In the genomic region with DNA sequence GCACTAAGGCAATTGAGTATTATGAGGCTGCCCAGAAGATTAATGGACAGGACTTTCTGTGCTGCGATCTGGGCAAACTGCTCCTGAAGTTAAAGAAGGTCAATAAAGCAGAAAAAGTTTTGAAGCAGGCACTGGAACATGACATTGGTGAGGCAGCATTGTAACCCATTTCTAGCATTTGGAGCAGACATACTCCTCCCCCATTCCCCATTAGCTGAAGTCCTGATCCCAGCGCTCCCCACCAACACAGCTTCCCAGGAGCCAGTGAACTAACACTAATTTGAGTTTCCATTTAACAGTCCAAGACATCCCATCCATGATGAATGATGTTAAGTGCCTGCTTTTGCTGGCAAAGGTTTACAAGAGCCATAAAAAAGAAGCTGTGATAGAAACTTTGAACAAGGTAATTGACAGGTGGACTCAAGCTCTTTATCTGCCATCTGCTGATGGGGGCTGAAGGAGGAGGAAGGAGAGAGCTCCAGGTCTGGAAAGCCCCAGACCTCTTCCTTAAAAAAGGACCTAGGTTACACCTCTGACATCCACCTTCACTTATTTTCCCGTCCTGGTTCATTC, we compare ENCODE assay signal across 28 cellular contexts. TPM values are rescaled to one million over a fixed set of nuclear protein-coding genes. Genes with fewer than 3 reads are reported as not detected.
DNase-seq lines count a peak whose midpoint lies in the region; ATAC-seq and TF ChIP-seq lines count a peak whose summit lies in the region.
"Had no signal": no experiment of that assay in that cellular context is flagged by ENCODE, and none has a peak within 500 bp of the region (broad histone marks: within the 10 kb centered on the region; RNA-seq: fewer than 3 reads in every experiment).

No MANE protein-coding gene starts in this region.

- peaks cover 9% of the 10 kb centered on the region for H3K4me1 Mint-ChIP-seq in MCF 10A (ENCODE audit: insufficient read depth, unreplicated experiment)
- peaks cover 52% of the 10 kb centered on the region for H3K4me1 Mint-ChIP-seq in mesothelial cell of epicardium
- H3K4me1 Mint-ChIP-seq in activated T-helper 1 cell treated with anti-CD3 and anti-CD28 coated beads, Interleukin-12 subunit alpha, Interleukin-12 subunit beta, Interleukin-2, Interleukin-4 antibody, amounts not matched to agents 30 ng/mL and 10 ng/mL and 1 ng/mL, durations not matched to agents 14 hours and 24 hours and 36 hours (ENCODE audit: low read depth): peaks cover 28% of the 10 kb centered on the region

- no peaks in the 10 kb centered on the region for H3K36me3 ChIP-seq in breast epithelium
- peaks cover 0 to 6% (median 0%) of the 10 kb centered on the region in 4 donors for H3K36me3 ChIP-seq in upper lobe of left lung
- H3K36me3 ChIP-seq in A673 (ENCODE audit: insufficient read depth, low read length, poor library complexity, severe bottlenecking): no peaks in the 10 kb centered on the region
- H3K36me3 ChIP-seq: cardiac muscle cell, colonic mucosa, gastrocnemius medialis, lower lobe of right lung had no signal

- CTCF ChIA-PET in MCF 10A (lab: Yijun Ruan, JAX) (interaction anchor here (0.9 to 9.5 kb wide), 3 partner anchors 26 to 159 kb away, joined by 3 to 187 read pairs (median 3); no protein-coding TSS in a partner anchor), A673 (lab: Charles Lee) (no interaction called here)

- no peak for TF ChIP-seq POLR2A in breast epithelium (IDR thresholded peaks at IDR 0.05)
- TF ChIP-seq POLR2A in upper lobe of left lung (IDR thresholded peaks at IDR 0.05): peak in 1 of 4 donors; percentile 4

- POLR2A ChIA-PET in MCF 10A (lab: Yijun Ruan, JAX): interaction anchor here (0.6 to 1.2 kb wide), 3 partner anchors 10 to 136 kb away, joined by 3 to 4 read pairs (median 4); a partner anchor contains a TSS
- POLR2A ChIA-PET in A673 (lab: Charles Lee; ENCODE audit: low non-redundant PET): no interaction called here

- H3K27me3 ChIP-seq in breast epithelium (no peaks in the 10 kb centered on the region), upper lobe of left lung (no peaks in the 10 kb centered on the region), A673 (replicated peaks; ENCODE audit: insufficient read depth, low read depth, low read length, poor library complexity) (no peaks in the 10 kb centered on the region)
- H3K27me3 ChIP-seq: cardiac muscle cell, colonic mucosa, gastrocnemius medialis had no signal

- peaks cover 0 to 11% of the 10 kb centered on the region in 2 donors for H3K4me1 ChIP-seq in breast epithelium
- peaks cover 52 to 75% (median 57%) of the 10 kb centered on the region in 4 donors for H3K4me1 ChIP-seq in upper lobe of left lung
- no peaks in the 10 kb centered on the region for H3K4me1 ChIP-seq in A673 (ENCODE audit: insufficient read depth, low read length, poor library complexity, severe bottlenecking)
- H3K4me1 ChIP-seq: gastrocnemius medialis had no signal

- H3K36me3 Mint-ChIP-seq in MCF 10A (ENCODE audit: insufficient read depth, unreplicated experiment): no peaks in the 10 kb centered on the region
- no peaks in the 10 kb centered on the region for H3K36me3 Mint-ChIP-seq in mesothelial cell of epicardium
- peaks cover 1% of the 10 kb centered on the region for H3K36me3 Mint-ChIP-seq in activated T-helper 1 cell treated with anti-CD3 and anti-CD28 coated beads, Interleukin-12 subunit alpha, Interleukin-12 subunit beta, Interleukin-2, Interleukin-4 antibody, amounts not matched to agents 30 ng/mL and 10 ng/mL and 1 ng/mL, durations not matched to agents 14 hours and 24 hours and 36 hours (ENCODE audit: low read depth)
- H3K36me3 Mint-ChIP-seq: activated naive CD8-positive, alpha-beta T cell; natural killer cell treated with Interleukin-12 subunit alpha and Interleukin-12 subunit beta and Interleukin-15 and Interleukin-18, amount 100 ng/mL, for 72 hours had no signal

- H3K4me3 Mint-ChIP-seq in MCF 10A (ENCODE audit: unreplicated experiment) (no peak overlapping the region), mesothelial cell of epicardium (no peak overlapping the region)
- H3K4me3 Mint-ChIP-seq in activated T-helper 1 cell treated with anti-CD3 and anti-CD28 coated beads, Interleukin-12 subunit alpha, Interleukin-12 subunit beta, Interleukin-2, Interleukin-4 antibody, amounts not matched to agents 30 ng/mL and 10 ng/mL and 1 ng/mL, durations not matched to agents 14 hours and 24 hours and 36 hours: no peak overlapping the region
- H3K4me3 Mint-ChIP-seq: activated CD4-positive, alpha-beta T cell treated with anti-CD3 and anti-CD28 coated beads for 36 hours; activated naive CD8-positive, alpha-beta T cell; natural killer cell treated with Interleukin-12 subunit alpha and Interleukin-12 subunit beta and Interleukin-15 and Interleukin-18, amount 100 ng/mL, for 72 hours had no signal

- WGBS in upper lobe of left lung, 2 donors: 69 to 75% methylated on average over 3 of the region's 3 CpGs

- intact Hi-C loops in breast epithelium (cut with DNase I; ENCODE audit: low total_unique reads): no loop called here
- intact Hi-C loops in MCF 10A (cut with micrococcal nuclease): no loop called here
- intact Hi-C loops in activated T-helper 1 cell treated with anti-CD3 and anti-CD28 coated beads, Interleukin-12 subunit alpha, Interleukin-12 subunit beta, Interleukin-2, Interleukin-4 antibody, amounts not matched to agents 30 ng/mL and 10 ng/mL and 1 ng/mL, durations not matched to agents 14 hours and 24 hours and 36 hours (cut with micrococcal nuclease): no loop called here
- intact Hi-C loops in A673 (cut with micrococcal nuclease; ENCODE audit: unreplicated experiment): no loop called here

- no peak overlapping the region for H3K27ac Mint-ChIP-seq in MCF 10A (ENCODE audit: low read depth, unreplicated experiment)
- H3K27ac Mint-ChIP-seq in mesothelial cell of epicardium: peak overlapping the region; percentile 39
- no peak overlapping the region for H3K27ac Mint-ChIP-seq in activated T-helper 1 cell treated with anti-CD3 and anti-CD28 coated beads, Interleukin-12 subunit alpha, Interleukin-12 subunit beta, Interleukin-2, Interleukin-4 antibody, amounts not matched to agents 30 ng/mL and 10 ng/mL and 1 ng/mL, durations not matched to agents 14 hours and 24 hours and 36 hours
- H3K27ac Mint-ChIP-seq: activated CD4-positive, alpha-beta T cell treated with anti-CD3 and anti-CD28 coated beads for 36 hours; activated naive CD8-positive, alpha-beta T cell; natural killer cell treated with Interleukin-12 subunit alpha and Interleukin-12 subunit beta and Interleukin-15 and Interleukin-18, amount 100 ng/mL, for 72 hours had no signal

- DNase-seq in breast epithelium (ENCODE audit: low spot score in 2 of 2): no peak
- DNase-seq in MCF 10A (ENCODE audit: unreplicated experiment): no peak
- peak; percentile 65 for DNase-seq in NCI-H82 (lab: John Stamatoyannopoulos, UW)
- DNase-seq in mesothelial cell of epicardium (ENCODE audit: low spot score in 2 of 2, unreplicated experiment in 2 of 2): no peak
- DNase-seq in upper lobe of left lung: no peak
- no peak for DNase-seq in activated T-helper 1 cell treated with anti-CD3 and anti-CD28 coated beads, Interleukin-12 subunit alpha, Interleukin-12 subunit beta, Interleukin-2, Interleukin-4 antibody, amounts not matched to agents 30 ng/mL and 10 ng/mL and 1 ng/mL, durations not matched to agents 14 hours and 24 hours and 36 hours (ENCODE audit: low spot score)
- no peak for DNase-seq in A673 (ENCODE audit: low spot score)
- DNase-seq: activated CD4-positive, alpha-beta T cell treated with anti-CD3 and anti-CD28 coated beads for 36 hours; activated effector memory CD4-positive, alpha-beta T cell treated with anti-CD3 and anti-CD28 coated beads, Interleukin-2, amount 50 U/mL, for 16 hours; anterior cingulate cortex; colonic mucosa; effector CD4-positive, alpha-beta T cell; gastrocnemius medialis; HCEC 1CT; lower lobe of right lung; NCI-H1092 treated with DMSO at 0.1 percent for 48 hours; NCI-H187; NK-92 treated with Interleukin-12 subunit alpha and Interleukin-12 subunit beta, amount 100 ng/mL, for 24 hours; retina; SK-N-SH; stimulated activated naive CD4-positive, alpha-beta T cell treated with Interleukin-2 at 50 U/mL for 16 hours; T-helper 2 cell had no signal

- TF ChIP-seq EP300 in upper lobe of left lung (IDR thresholded peaks at IDR 0.05): no peak

- no peak for TF ChIP-seq CTCF in breast epithelium (IDR thresholded peaks at IDR 0.05)
- TF ChIP-seq CTCF in MCF 10A (IDR thresholded peaks at IDR 0.05; ENCODE audit: unreplicated experiment): no peak
- no peak for TF ChIP-seq CTCF in mesothelial cell of epicardium (IDR thresholded peaks at IDR 0.05; ENCODE audit: unreplicated experiment)
- TF ChIP-seq CTCF in upper lobe of left lung (IDR thresholded peaks at IDR 0.05): no peak
- no peak for TF ChIP-seq CTCF in A673 (conservative IDR thresholded peaks at IDR 0.05; ENCODE audit: low read depth, low read length)

- no peak for ATAC-seq in upper lobe of left lung (ENCODE audit: low FRiP score in 2 of 2)
- no peak for ATAC-seq in HG03342 (IDR thresholded peaks at IDR 0.05; ENCODE audit: unreplicated experiment)
- ATAC-seq: activated CD4-positive, alpha-beta T cell treated with anti-CD3 and anti-CD28 coated beads for 36 hours; gastrocnemius medialis; GM12878; lower lobe of right lung; natural killer cell treated with Interleukin-12 subunit alpha and Interleukin-12 subunit beta and Interleukin-15 and Interleukin-18, amount 100 ng/mL, for 72 hours had no signal

- no peaks in the 10 kb centered on the region for H3K27me3 Mint-ChIP-seq in MCF 10A (ENCODE audit: insufficient read depth, unreplicated experiment)
- no peaks in the 10 kb centered on the region for H3K27me3 Mint-ChIP-seq in mesothelial cell of epicardium (ENCODE audit: low read depth)
- no peaks in the 10 kb centered on the region for H3K27me3 Mint-ChIP-seq in activated T-helper 1 cell treated with anti-CD3 and anti-CD28 coated beads, Interleukin-12 subunit alpha, Interleukin-12 subunit beta, Interleukin-2, Interleukin-4 antibody, amounts not matched to agents 30 ng/mL and 10 ng/mL and 1 ng/mL, durations not matched to agents 14 hours and 24 hours and 36 hours (ENCODE audit: insufficient read depth)
- H3K27me3 Mint-ChIP-seq: activated CD4-positive, alpha-beta T cell treated with anti-CD3 and anti-CD28 coated beads for 36 hours; activated naive CD8-positive, alpha-beta T cell; natural killer cell treated with Interleukin-12 subunit alpha and Interleukin-12 subunit beta and Interleukin-15 and Interleukin-18, amount 100 ng/mL, for 72 hours had no signal

- no peaks in the 10 kb centered on the region for H3K9me3 Mint-ChIP-seq in MCF 10A (ENCODE audit: unreplicated experiment)
- H3K9me3 Mint-ChIP-seq in mesothelial cell of epicardium: no peaks in the 10 kb centered on the region
- H3K9me3 Mint-ChIP-seq in activated T-helper 1 cell treated with anti-CD3 and anti-CD28 coated beads, Interleukin-12 subunit alpha, Interleukin-12 subunit beta, Interleukin-2, Interleukin-4 antibody, amounts not matched to agents 30 ng/mL and 10 ng/mL and 1 ng/mL, durations not matched to agents 14 hours and 24 hours and 36 hours: no peaks in the 10 kb centered on the region
- H3K9me3 Mint-ChIP-seq: natural killer cell treated with Interleukin-12 subunit alpha and Interleukin-12 subunit beta and Interleukin-15 and Interleukin-18, amount 100 ng/mL, for 72 hours had no signal

- H3K27ac ChIP-seq in breast epithelium (peak overlapping the region; percentile 74 to 81), upper lobe of left lung (peak overlapping the region in 3 of 4 donors; percentile 31 to 86 (median 82)), A673 (ENCODE audit: low read depth, low read length, poor library complexity, severe bottlenecking) (no peak overlapping the region)
- H3K27ac ChIP-seq: cardiac muscle cell, colonic mucosa, gastrocnemius medialis, lower lobe of right lung, skin epidermis had no signal

- H3K4me3 ChIP-seq in breast epithelium (no peak overlapping the region), upper lobe of left lung (no peak overlapping the region), A673 (ENCODE audit: low read depth, low read length, poor library complexity, severe bottlenecking) (no peak overlapping the region)
- H3K4me3 ChIP-seq: cardiac muscle cell, colonic mucosa, gastrocnemius medialis, GM12878, lower lobe of right lung, skin epidermis had no signal

- H3K9me3 ChIP-seq in breast epithelium: no peaks in the 10 kb centered on the region
- H3K9me3 ChIP-seq in upper lobe of left lung: no peaks in the 10 kb centered on the region
- H3K9me3 ChIP-seq in A673 (ENCODE audit: low read depth, low read length, poor library complexity, severe bottlenecking): no peaks in the 10 kb centered on the region
- H3K9me3 ChIP-seq: colonic mucosa, gastrocnemius medialis, lower lobe of right lung, SK-N-SH had no signal

- BruUV-seq in MCF 10A (replicated peaks; lab: Mats Ljungman, UMichigan): no TSS peak
- BruUV-seq in A673 (replicated peaks; lab: Mats Ljungman, UMichigan): no TSS peak

RNA-seq across cellular contexts. Expression of a gene that starts 22.6 kb away (rescaled TPM):
- total RNA-seq in breast epithelium (100 to 1,000 TPM in 1 of 3 donors, 10 to 100 TPM in 2; 30.2 to 112 (median 59.0) TPM), MCF 10A (2022) (11.9 and 14.3 TPM in 2 replicates), mesothelial cell of epicardium (42.7 to 44.7 TPM (median 43.9 TPM) in 3 replicates), upper lobe of left lung (100 to 1,000 TPM in 1 of 6 donors, 10 to 100 TPM in 5; 32.5 to 128 (median 82.4) TPM), A673 (2021) (7.1 and 9.7 TPM in 2 replicates)
- total RNA-seq in activated T-helper 1 cell treated with anti-CD3 and anti-CD28 coated beads, Interleukin-12 subunit alpha, Interleukin-12 subunit beta, Interleukin-2, Interleukin-4 antibody, amounts not matched to agents 30 ng/mL and 10 ng/mL and 1 ng/mL, durations not matched to agents 14 hours and 24 hours and 36 hours: 33.4 and 34.3 TPM in 2 replicates

RNA-seq across cellular contexts. Expression of a gene that starts 23.3 kb away (rescaled TPM):
- total RNA-seq in breast epithelium (10 to 100 TPM in 2 of 3 donors, 1 to 10 TPM in 1; 5.9 to 16.1 (median 13.1) TPM), MCF 10A (2022) (2.1 and 5.4 TPM in 2 replicates), mesothelial cell of epicardium (10.2 to 12.7 TPM (median 12.3 TPM) in 3 replicates), upper lobe of left lung (10 to 100 TPM in 4 of 6 donors, 1 to 10 TPM in 2; 7.4 to 52.4 (median 14.3) TPM), A673 (2021) (1.4 and 2.1 TPM in 2 replicates)
- 0.83 and 1.0 TPM in 2 replicates for total RNA-seq in activated T-helper 1 cell treated with anti-CD3 and anti-CD28 coated beads, Interleukin-12 subunit alpha, Interleukin-12 subunit beta, Interleukin-2, Interleukin-4 antibody, amounts not matched to agents 30 ng/mL and 10 ng/mL and 1 ng/mL, durations not matched to agents 14 hours and 24 hours and 36 hours

RNA-seq across cellular contexts. Expression of a gene that starts 23.4 kb away (rescaled TPM):
- total RNA-seq in breast epithelium (10 to 100 TPM; 58.2 to 98.8 (median 77.3) TPM), MCF 10A (2022) (34.4 and 40.7 TPM in 2 replicates), mesothelial cell of epicardium (70.8 to 71.5 TPM (median 71.1 TPM) in 3 replicates), upper lobe of left lung (10 to 100 TPM; 71.1 to 99.5 (median 79.8) TPM), A673 (2021) (24.3 and 29.2 TPM in 2 replicates)
- total RNA-seq in activated T-helper 1 cell treated with anti-CD3 and anti-CD28 coated beads, Interleukin-12 subunit alpha, Interleukin-12 subunit beta, Interleukin-2, Interleukin-4 antibody, amounts not matched to agents 30 ng/mL and 10 ng/mL and 1 ng/mL, durations not matched to agents 14 hours and 24 hours and 36 hours: 26.6 and 35.6 TPM in 2 replicates
